ENCODE assay signal across 18 cellular contexts in genomic region chr13:113735750-113736149, GRCh38. TPM values are rescaled to one million over a fixed set of nuclear protein-coding genes. Genes with fewer than 3 reads are reported as not detected.
DNase-seq lines count a peak whose midpoint lies in the region; ATAC-seq and TF ChIP-seq lines count a peak whose summit lies in the region.
"Had no signal": no experiment of that assay in that cellular context is flagged by ENCODE, and none has a peak within 500 bp of the region (broad histone marks: within the 10 kb centered on the region; RNA-seq: fewer than 3 reads in every experiment).

No MANE protein-coding gene starts in this region.

- no peak overlapping the region for H3K4me3 Mint-ChIP-seq in activated naive CD8-positive, alpha-beta T cell treated with anti-CD3 and anti-CD28 coated beads for 36 hours
- H3K4me3 Mint-ChIP-seq: CD4-positive, alpha-beta T cell; IgD-negative memory B cell had no signal

- H3K36me3 Mint-ChIP-seq in activated naive CD8-positive, alpha-beta T cell treated with anti-CD3 and anti-CD28 coated beads for 36 hours: no peaks in the 10 kb centered on the region
- H3K36me3 Mint-ChIP-seq: IgD-negative memory B cell had no signal

- H3K27me3 ChIP-seq in heart right ventricle (peaks cover 0 to 30% (median 6%) of the 10 kb centered on the region in 7 donors), neuronal stem cell (ENCODE audit: control insufficient read depth in 3 of 3, insufficient read depth in 3 of 3, low read depth in 1 of 3, low read length in 3 of 3) (peaks cover 0 to 6% (median 4%) of the 10 kb centered on the region in 3 experiments), aorta (ENCODE audit: control insufficient read depth in 1 of 2, insufficient read depth in 2 of 2, low read length in 1 of 2) (no peaks in the 10 kb centered on the region)

- H3K4me1 ChIP-seq in heart right ventricle (no peaks in the 10 kb centered on the region), neuronal stem cell (ENCODE audit: control insufficient read depth in 2 of 2, insufficient read depth in 1 of 2, low read depth in 1 of 2, low read length in 2 of 2) (peaks cover 2 to 5% of the 10 kb centered on the region in 2 donors), aorta (ENCODE audit: control insufficient read depth in 1 of 2, insufficient read depth in 2 of 2, low read length in 2 of 2) (no peaks in the 10 kb centered on the region)

- DNase-seq in Right ventricle myocardium inferior (ENCODE audit: missing footprints): peak; percentile 59
- no peak for DNase-seq in heart right ventricle
- no peak for DNase-seq in NB4 (ENCODE audit: low read depth)
- no peak for DNase-seq in neuronal stem cell (ENCODE audit: low spot score)
- peak; percentile 29 to 57 for DNase-seq in aorta
- no peak for DNase-seq in NCI-H1048 (lab: John Stamatoyannopoulos, UW)
- DNase-seq in activated naive CD8-positive, alpha-beta T cell treated with anti-CD3 and anti-CD28 coated beads for 36 hours: no peak
- DNase-seq: C1 segment of cervical spinal cord; Calu3; CD4-positive, alpha-beta T cell; DMS 273 treated with DMSO at 0.1 percent for 48 hours; DMS79; GM23248 had no signal

- TF ChIP-seq POLR2A in NB4 (IDR thresholded peaks at IDR 0.05; ENCODE audit: extremely low read depth, insufficient read length): no peak

- H3K9ac ChIP-seq in neuronal stem cell (ENCODE audit: low read depth, low read length, poor library complexity): no peak overlapping the region
- H3K9ac ChIP-seq: GM23248 had no signal

- H4K8ac ChIP-seq in neuronal stem cell (ENCODE audit: low read depth, low read length): peak overlapping the region; percentile 82

- H2AK5ac ChIP-seq in neuronal stem cell (ENCODE audit: low read depth, low read length): peak overlapping the region; percentile 81

- H3K9me3 ChIP-seq in heart right ventricle: no peaks in the 10 kb centered on the region
- peaks cover 0 to 9% of the 10 kb centered on the region in 2 donors for H3K9me3 ChIP-seq in neuronal stem cell (replicated peaks in 1 of 2; ENCODE audit: control insufficient read depth in 2 of 2, insufficient read depth in 1 of 2, low read depth in 1 of 2, low read length in 2 of 2)
- no peaks in the 10 kb centered on the region for H3K9me3 ChIP-seq in aorta (ENCODE audit: control insufficient read depth, low read length)

- intact Hi-C loops in Right ventricle myocardium inferior (cut with DNase I) (no loop called here), heart right ventricle (cut with DNase I) (no loop called here), aorta (cut with DNase I) (no loop called here)

- H3K4me3 ChIP-seq in heart right ventricle (no peak overlapping the region), NB4 (ENCODE audit: low read depth, low read length) (peak overlapping the region; percentile 35), neuronal stem cell (ENCODE audit: low read length in 2 of 2) (no peak overlapping the region), aorta (ENCODE audit: low read length in 2 of 2) (no peak overlapping the region)
- H3K4me3 ChIP-seq: GM12878, GM23248 had no signal

- no peak overlapping the region for H2BK120ac ChIP-seq in neuronal stem cell (ENCODE audit: low read depth, low read length)

- no peak overlapping the region for H3K27ac Mint-ChIP-seq in activated naive CD8-positive, alpha-beta T cell treated with anti-CD3 and anti-CD28 coated beads for 36 hours
- H3K27ac Mint-ChIP-seq: CD4-positive, alpha-beta T cell; IgD-negative memory B cell had no signal

- H3K14ac ChIP-seq in neuronal stem cell (ENCODE audit: low read length): no peak overlapping the region

- TF ChIP-seq CTCF in heart right ventricle (IDR thresholded peaks at IDR 0.05): no peak
- no peak for TF ChIP-seq CTCF in NB4 (IDR thresholded peaks at IDR 0.05; ENCODE audit: low read depth, low read length)

- no peaks in the 10 kb centered on the region for H3K9me3 Mint-ChIP-seq in activated naive CD8-positive, alpha-beta T cell treated with anti-CD3 and anti-CD28 coated beads for 36 hours
- H3K9me3 Mint-ChIP-seq: CD4-positive, alpha-beta T cell; IgD-negative memory B cell had no signal

- no peak overlapping the region for H2BK5ac ChIP-seq in neuronal stem cell (ENCODE audit: low read length)

- no peak overlapping the region for H3K4me2 ChIP-seq in neuronal stem cell (ENCODE audit: insufficient read depth, low read length, poor library complexity, severe bottlenecking)

- H3K4ac ChIP-seq in neuronal stem cell (ENCODE audit: low read length): no peak overlapping the region

- H2BK15ac ChIP-seq in neuronal stem cell (ENCODE audit: low read length): no peak overlapping the region

- peaks cover 3% of the 10 kb centered on the region for H3K4me1 Mint-ChIP-seq in activated naive CD8-positive, alpha-beta T cell treated with anti-CD3 and anti-CD28 coated beads for 36 hours
- H3K4me1 Mint-ChIP-seq: IgD-negative memory B cell had no signal

- no peak overlapping the region for H3K18ac ChIP-seq in neuronal stem cell (ENCODE audit: low read length)

- H4K91ac ChIP-seq in neuronal stem cell (ENCODE audit: low read depth, low read length, poor library complexity): no peak overlapping the region

- H2AFZ ChIP-seq in neuronal stem cell (ENCODE audit: low read length): no peak overlapping the region
- H2AFZ ChIP-seq: GM23248 had no signal

- ATAC-seq in Right ventricle myocardium inferior (no peak), heart right ventricle (no peak), aorta (ENCODE audit: low FRiP score) (no peak), HG03135 (IDR thresholded peaks at IDR 0.05; ENCODE audit: unreplicated experiment) (no peak)
- ATAC-seq: GM12878 had no signal

- peaks cover 7% of the 10 kb centered on the region for H3K79me1 ChIP-seq in neuronal stem cell (ENCODE audit: low read depth, low read length)

- 86 to 90% methylated on average over 14 of the region's 14 CpGs for WGBS in heart right ventricle, 2 donors
- WGBS in neuronal stem cell (ENCODE audit: extremely low coverage in 2 of 2, insufficient read length in 2 of 2, insufficient replicate concordance in 1 of 2), 2 donors: no CpG with 5 or more reads among the region's 14 CpGs
- 89 to 91% methylated on average over 14 of the region's 14 CpGs for WGBS in aorta, 2 donors

- H3K27me3 Mint-ChIP-seq in activated naive CD8-positive, alpha-beta T cell treated with anti-CD3 and anti-CD28 coated beads for 36 hours: peaks cover 15% of the 10 kb centered on the region

- H3K23ac ChIP-seq in neuronal stem cell (ENCODE audit: low read depth, low read length, poor library complexity): no peak overlapping the region

- H3K27ac ChIP-seq in heart right ventricle (no peak overlapping the region), neuronal stem cell (replicated peaks; ENCODE audit: low read length) (no peak overlapping the region), aorta (ENCODE audit: low read depth in 1 of 2, low read length in 2 of 2) (no peak overlapping the region)
- H3K27ac ChIP-seq: 22Rv1, GM23248 had no signal

- H2BK12ac ChIP-seq in neuronal stem cell (ENCODE audit: low read length): no peak overlapping the region

- no peaks in the 10 kb centered on the region for H3K36me3 ChIP-seq in heart right ventricle
- peaks cover 0 to 2% of the 10 kb centered on the region in 2 donors for H3K36me3 ChIP-seq in neuronal stem cell (replicated peaks in 1 of 2; ENCODE audit: control insufficient read depth in 2 of 2, insufficient read depth in 2 of 2, low read length in 2 of 2)
- H3K36me3 ChIP-seq in aorta (ENCODE audit: control insufficient read depth in 1 of 2, insufficient read depth in 2 of 2, low read length in 1 of 2): no peaks in the 10 kb centered on the region

RNA-seq across cellular contexts. Expression of gene TMEM255B, which starts 23.3 kb away (rescaled TPM):
- total RNA-seq in Right ventricle myocardium inferior (9.8 TPM), heart right ventricle (10 to 100 TPM in 2 of 10 donors, 1 to 10 TPM in 8; 2.4 to 11.1 (median 5.5) TPM), aorta (10 to 100 TPM; 36.6 to 67.3 TPM)
- polyA plus RNA-seq in heart right ventricle (10 to 100 TPM in 1 of 2 donors, 1 to 10 TPM in 1; 8.6 to 12.9 TPM), aorta (1 to 10 TPM in 1 of 2 donors, under 1 TPM in 1; 0.63 to 4.3 TPM)
- polyA plus RNA-seq in neuronal stem cell (2013, experiment 1 of 2): 2.5 TPM
- polyA plus RNA-seq in neuronal stem cell (2013, experiment 2 of 2): 2.2 TPM
- 1 to 10 TPM; 1.1 to 1.2 TPM for total RNA-seq in activated naive CD8-positive, alpha-beta T cell treated with anti-CD3 and anti-CD28 coated beads for 36 hours
- total RNA-seq: Calu3, G401, GM23248 had no signal

Comparison
In these comparisons a context has a peak if more than half of its experiments do, and no peak if none do; other contexts are left out.
1. DNase-seq: peak in Right ventricle myocardium inferior (single experiment) and aorta (2 of 2); none in heart right ventricle (0 of 2), NB4 (single experiment), neuronal stem cell (single experiment), NCI-H1048 (single experiment) and activated naive CD8-positive, alpha-beta T cell treated with anti-CD3 and anti-CD28 coated beads for 36 hours (single experiment).